Comparison of ENCODE assay signal across 23 cellular contexts in the genomic region with DNA sequence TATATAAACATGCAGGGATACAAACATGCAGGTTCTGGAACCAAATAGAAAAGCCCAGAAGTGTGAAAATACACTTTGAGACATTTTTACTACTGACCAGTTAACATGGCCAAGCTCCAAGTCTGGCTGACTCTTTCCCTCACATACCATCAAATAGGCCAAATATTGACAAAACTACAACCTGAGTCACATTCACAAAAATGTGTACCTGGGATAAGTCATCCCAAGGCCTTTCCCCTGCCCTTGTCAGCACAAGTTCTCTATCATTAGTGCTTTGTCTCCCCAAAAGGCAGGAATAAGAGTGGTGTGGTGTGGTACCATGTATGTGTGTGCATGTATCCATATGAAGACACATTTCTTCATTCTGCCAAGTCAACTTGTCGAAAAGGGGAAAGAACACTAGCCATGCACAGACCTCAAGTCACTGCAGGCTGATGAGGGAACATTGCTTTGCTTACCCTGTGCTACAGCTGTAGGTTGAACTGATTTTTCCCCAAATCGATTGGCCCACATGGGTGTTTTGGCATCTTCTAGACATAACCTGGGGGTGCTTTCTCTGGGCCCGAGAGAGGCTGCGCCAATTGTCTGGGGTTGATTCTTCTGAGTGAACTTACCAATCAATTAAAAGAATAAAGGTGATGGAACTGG. TPM values are rescaled to one million over a fixed set of nuclear protein-coding genes. Genes with fewer than 3 reads are reported as not detected.
DNase-seq lines count a peak whose midpoint lies in the region; ATAC-seq and TF ChIP-seq lines count a peak whose summit lies in the region.
"Had no signal": no experiment of that assay in that cellular context is flagged by ENCODE, and none has a peak within 500 bp of the region (broad histone marks: within the 10 kb centered on the region; RNA-seq: fewer than 3 reads in every experiment).

No MANE protein-coding gene starts in this region.

- H3K4me2 ChIP-seq in SK-N-SH = no peak overlapping the region

- H3K36me3 Mint-ChIP-seq in nephron (ENCODE audit: low read depth) (peaks cover 45% of the 10 kb centered on the region), progenitor cell of endocrine pancreas (ENCODE audit: insufficient read depth) (no peaks in the 10 kb centered on the region)

- H3K27me3 Mint-ChIP-seq in nephron (ENCODE audit: low read depth) (peaks cover 9% of the 10 kb centered on the region), progenitor cell of endocrine pancreas (peaks cover 7% of the 10 kb centered on the region)

- H3K27ac ChIP-seq in SK-N-SH (ENCODE audit: low read depth in 2 of 2, low read length in 1 of 2) = no peak overlapping the region
- H3K27ac ChIP-seq: SJCRH30 had no signal

- no peak overlapping the region for H3K9ac ChIP-seq in SK-N-SH

- POLR2A ChIA-PET in SK-N-SH (lab: Yijun Ruan, JAX) = interaction anchor here (0.7 kb wide), 1 partner anchor 9 kb away, joined by 3 read pairs; no protein-coding TSS in a partner anchor

- H3K27me3 ChIP-seq in SK-N-SH (ENCODE audit: insufficient read depth) = no peaks in the 10 kb centered on the region
- H3K27me3 ChIP-seq: BE2C, SJCRH30 had no signal

- 90% methylated on average over 4 of the region's 4 CpGs for WGBS in SK-N-SH (ENCODE audit: low lambda C conversion rate)

- no peaks in the 10 kb centered on the region for H3K9me2 ChIP-seq in SK-N-SH

- H3K27ac Mint-ChIP-seq in nephron (peak overlapping the region in 2 of 3 experiments; percentile 59 to 82), progenitor cell of endocrine pancreas (no peak overlapping the region)

- no peak for ATAC-seq in HG03520 (IDR thresholded peaks at IDR 0.05; ENCODE audit: unreplicated experiment)
- ATAC-seq: Panc1 had no signal

- H2AFZ ChIP-seq in SK-N-SH (ENCODE audit: low read depth) = no peak overlapping the region

- H3K4me3 ChIP-seq in AG10803 (ENCODE audit: low read length) (no peak overlapping the region), SK-N-SH (ENCODE audit: low read depth in 2 of 2, low read length in 1 of 2) (no peak overlapping the region), epithelial cell of esophagus (ENCODE audit: low read length) (no peak overlapping the region)
- H3K4me3 ChIP-seq: SJCRH30 had no signal

- no peak for TF ChIP-seq EP300 in SK-N-SH (IDR thresholded peaks at IDR 0.05; ENCODE audit: borderline replicate concordance in 1 of 2, low read depth in 1 of 2, low read length in 1 of 2)

- no peaks in the 10 kb centered on the region for H3K79me2 ChIP-seq in SK-N-SH (ENCODE audit: insufficient read depth)

- no peaks in the 10 kb centered on the region for H4K20me1 ChIP-seq in SK-N-SH (ENCODE audit: insufficient read depth)

- H3K4me3 Mint-ChIP-seq in nephron (no peak overlapping the region), progenitor cell of endocrine pancreas (ENCODE audit: low read depth) (no peak overlapping the region)

- CTCF ChIA-PET in SK-N-SH (lab: Yijun Ruan, JAX) = no interaction called here

- no peak for TF ChIP-seq RAD21 in SK-N-SH (IDR thresholded peaks at IDR 0.05; ENCODE audit: low read length)

- peaks cover 8 to 12% of the 10 kb centered on the region in 2 experiments; a peak in 3 of 4 replicates for H3K4me1 ChIP-seq in SK-N-SH (ENCODE audit: control insufficient read depth in 1 of 2, insufficient read depth in 2 of 2, low read depth in 1 of 2, low read length in 1 of 2)
- H3K4me1 ChIP-seq: SJCRH30 had no signal

- TF ChIP-seq CTCF in AG10803 (conservative IDR thresholded peaks at IDR 0.05; ENCODE audit: low read length) (no peak), SK-N-SH (IDR thresholded peaks at IDR 0.05) (no peak), epithelial cell of esophagus (IDR thresholded peaks at IDR 0.05; ENCODE audit: insufficient read depth, low read depth, low read length, missing control alignments) (no peak), nephron (IDR thresholded peaks at IDR 0.05; ENCODE audit: unreplicated experiment in 3 of 3) (no peak), progenitor cell of endocrine pancreas (IDR thresholded peaks at IDR 0.05; ENCODE audit: unreplicated experiment) (no peak)

- H3K36me3 ChIP-seq in SK-N-SH (replicated peaks in 1 of 2; ENCODE audit: control insufficient read depth in 1 of 2, insufficient read depth in 2 of 2, low read length in 1 of 2) = no peaks in the 10 kb centered on the region
- H3K36me3 ChIP-seq: BE2C, SJCRH30 had no signal

- H3K4me1 Mint-ChIP-seq in nephron (peaks cover 36% of the 10 kb centered on the region), progenitor cell of endocrine pancreas (ENCODE audit: low read depth) (peaks cover 4% of the 10 kb centered on the region)

- peak; percentile 43 for DNase-seq in AG10803 (ENCODE audit: low read depth)
- DNase-seq in SK-N-SH = no peak
- peak; percentile 46 for DNase-seq in epithelial cell of esophagus (ENCODE audit: low read depth)
- DNase-seq in COLO829 (ENCODE audit: low spot score) = no peak
- no peak for DNase-seq in NCI-H146 (lab: John Stamatoyannopoulos, UW)
- no peak for DNase-seq in progenitor cell of endocrine pancreas (ENCODE audit: low spot score, unreplicated experiment)
- DNase-seq: 8988T; BE2C; EL; GF-D8; NCI-H1092; NCI-H1436 treated with DMSO at 0.1 percent for 48 hours; NCI-H2029; NCI-H345; NCI-H524; NCI-H774; NK-92 treated with Interleukin-12 subunit alpha and Interleukin-12 subunit beta, amount 100 ng/mL, for 24 hours; SJCRH30 had no signal

- H3K9me3 ChIP-seq in SK-N-SH = no peaks in the 10 kb centered on the region
- H3K9me3 ChIP-seq: BE2C, SJCRH30 had no signal

- H3K9me3 Mint-ChIP-seq in nephron (no peaks in the 10 kb centered on the region), progenitor cell of endocrine pancreas (ENCODE audit: low read depth) (no peaks in the 10 kb centered on the region)

- H3F3A ChIP-seq in SK-N-SH (replicated peaks; ENCODE audit: insufficient read depth) = peaks cover 4% of the 10 kb centered on the region

TF ChIP-seq in SK-N-SH, 30 proteins besides CTCF, POLR2A, EP300 and RAD21:
- TF ChIP-seq FOSL2 (IDR thresholded peaks at IDR 0.05; ENCODE audit: borderline replicate concordance, low read depth) (0 out of 2 replicates have a peak, but pooled peaks have one; percentile 3), TAF1 (IDR thresholded peaks at IDR 0.05; ENCODE audit: borderline replicate concordance, low read depth, low read length) (no peak)
TF ChIP-seq in SK-N-SH: peak in this region for 1.

RNA-seq across cellular contexts. Expression of gene HOXC4, which starts 14.9 kb away (rescaled TPM):
- 1.6 and 3.7 TPM in 2 replicates for polyA plus RNA-seq in SK-N-SH (2012; rRNA removed)
- 4.7 and 5.9 TPM in 2 replicates for polyA plus RNA-seq in SK-N-SH (2012; cell fraction: cytosol; rRNA removed)
- polyA plus RNA-seq in SK-N-SH (2012; cell fraction: nucleus; rRNA removed) = 6.5 and 7.3 TPM in 2 replicates
- total RNA-seq in progenitor cell of endocrine pancreas = 19.6 and 19.8 TPM in 2 replicates
- polyA plus RNA-seq: AG04450 had no signal

RNA-seq across cellular contexts. Expression of gene HOXC5, which starts 35.7 kb away (rescaled TPM):
- polyA plus RNA-seq in SK-N-SH (2012; rRNA removed) = 1.5 and 2.1 TPM in 2 replicates
- polyA plus RNA-seq in SK-N-SH (2012; cell fraction: cytosol; rRNA removed) = 1.2 and 1.8 TPM in 2 replicates
- polyA plus RNA-seq in SK-N-SH (2012; cell fraction: nucleus; rRNA removed) = 1.7 and 2.3 TPM in 2 replicates
- total RNA-seq in progenitor cell of endocrine pancreas = 2.7 and 4.6 TPM in 2 replicates
- total RNA-seq: H4, SJCRH30 had no signal
- polyA plus RNA-seq: AG04450 had no signal

RNA-seq across cellular contexts. Expression of gene HOXC6, which starts 40.3 kb away (rescaled TPM):
- polyA plus RNA-seq in SK-N-SH (2012; rRNA removed) = 6.1 and 9.1 TPM in 2 replicates
- polyA plus RNA-seq in SK-N-SH (2012; cell fraction: cytosol; rRNA removed) = 6.4 and 7.6 TPM in 2 replicates
- 14.9 and 15.9 TPM in 2 replicates for polyA plus RNA-seq in SK-N-SH (2012; cell fraction: nucleus; rRNA removed)
- 0.17 and 0.27 TPM in 2 replicates for total RNA-seq in progenitor cell of endocrine pancreas

RNA-seq across cellular contexts. Expression of gene HOXC8, which starts 59.8 kb away (rescaled TPM):
- 1.7 and 1.8 TPM in 2 replicates for polyA plus RNA-seq in SK-N-SH (2012; rRNA removed)
- 1.8 and 2.0 TPM in 2 replicates for polyA plus RNA-seq in SK-N-SH (2012; cell fraction: cytosol; rRNA removed)
- 0.53 and 0.75 TPM in 2 replicates for polyA plus RNA-seq in SK-N-SH (2012; cell fraction: nucleus; rRNA removed)
- not detected in 2 replicates for total RNA-seq in progenitor cell of endocrine pancreas
- total RNA-seq: SJCRH30 had no signal

Comparison
In these comparisons a context has a peak if more than half of its experiments do, and no peak if none do; other contexts are left out.
1. DNase-seq: peak in AG10803 (single experiment) and epithelial cell of esophagus (single experiment); none in SK-N-SH (single experiment), COLO829 (single experiment), NCI-H146 (single experiment) and progenitor cell of endocrine pancreas (single experiment).